ENCODE assay signal across 9 cellular contexts in genomic region chr16:67165121-67166034, GRCh38. TPM values are rescaled to one million over a fixed set of nuclear protein-coding genes. Genes with fewer than 3 reads are reported as not detected.
DNase-seq lines count a peak whose midpoint lies in the region; ATAC-seq and TF ChIP-seq lines count a peak whose summit lies in the region.
"Had no signal": no experiment of that assay in that cellular context is flagged by ENCODE, and none has a peak within 500 bp of the region (broad histone marks: within the 10 kb centered on the region; RNA-seq: fewer than 3 reads in every experiment).

No MANE protein-coding gene starts in this region.

- H3K27me3 Mint-ChIP-seq in activated T-helper 17 cell treated with anti-CD3 and anti-CD28 coated beads, Interleukin-2, amount 50 U/mL, for 72 hours, result peaks cover 13% of the 10 kb centered on the region

- peaks cover 29% of the 10 kb centered on the region for H4K20me1 ChIP-seq in smooth muscle cell (ENCODE audit: low read depth)

- H3K36me3 Mint-ChIP-seq in activated T-helper 17 cell treated with anti-CD3 and anti-CD28 coated beads, Interleukin-2, amount 50 U/mL, for 72 hours (ENCODE audit: low read depth), result peaks cover 85% of the 10 kb centered on the region

- whole genome bisulfite sequencing in smooth muscle cell (ENCODE audit: low lambda C conversion rate), result 8% methylated on average over 61 of the region's 80 CpGs

- peak overlapping the region; percentile 99 for H3K4me3 Mint-ChIP-seq in activated T-helper 17 cell treated with anti-CD3 and anti-CD28 coated beads, Interleukin-2, amount 50 U/mL, for 72 hours

- DNase-seq in H7, result peak; percentile 81
- no peak for DNase-seq in smooth muscle cell (lab: John Stamatoyannopoulos, UW; ENCODE audit: unreplicated experiment)
- DNase-seq in NCI-H2227 treated with DMSO at 0.1 percent for 48 hours (lab: John Stamatoyannopoulos, UW), result no peak
- no peak for DNase-seq in SKM-1 (lab: John Stamatoyannopoulos, UW; ENCODE audit: unreplicated experiment)
- no peak for DNase-seq in T-helper 9 cell
- DNase-seq: stimulated activated CD4-positive, alpha-beta T cell treated with anti-CD3 and anti-CD28 coated beads, Interleukin-12 subunit alpha, Interleukin-12 subunit beta, amount 100 ng/mL, for 4 hours had no signal

- H3K36me3 ChIP-seq in H7 (replicated peaks; ENCODE audit: control insufficient read depth, insufficient read depth, low read length) (no peaks in the 10 kb centered on the region), smooth muscle cell (ENCODE audit: low read depth) (no peaks in the 10 kb centered on the region)

- peak overlapping the region; percentile 33 for H3K4me3 ChIP-seq in H7 (ENCODE audit: insufficient read depth, low read depth, low read length)
- H3K4me3 ChIP-seq in smooth muscle cell, result no peak overlapping the region

- peaks cover 24% of the 10 kb centered on the region for H3K4me1 ChIP-seq in smooth muscle cell (ENCODE audit: low read depth)

- TF ChIP-seq CTCF in smooth muscle cell (IDR thresholded peaks at IDR 0.05; ENCODE audit: borderline replicate concordance, insufficient read depth, poor library complexity, severe bottlenecking), result no peak

- H3K4me1 Mint-ChIP-seq in activated T-helper 17 cell treated with anti-CD3 and anti-CD28 coated beads, Interleukin-2, amount 50 U/mL, for 72 hours, result peaks cover 15% of the 10 kb centered on the region

- no peak overlapping the region for H3K27ac Mint-ChIP-seq in activated T-helper 17 cell treated with anti-CD3 and anti-CD28 coated beads, Interleukin-2, amount 50 U/mL, for 72 hours
- H3K27ac Mint-ChIP-seq: activated naive CD4-positive, alpha-beta T cell treated with anti-CD3 and anti-CD28 coated beads, Interleukin-2, amount 50 U/mL, for 72 hours had no signal

- H3K9ac ChIP-seq in smooth muscle cell (ENCODE audit: low read depth), result no peak overlapping the region

- H3K9me3 ChIP-seq in smooth muscle cell (replicated peaks; ENCODE audit: low read depth), result no peaks in the 10 kb centered on the region

- H3K27ac ChIP-seq in layer of hippocampus (ENCODE audit: low read depth, low read length) (peak overlapping the region; percentile 68), smooth muscle cell (ENCODE audit: low read depth) (no peak overlapping the region)

- H3K27me3 ChIP-seq in H7 (ENCODE audit: control insufficient read depth, insufficient read depth, low read length), result peaks cover 93% of the 10 kb centered on the region
- peaks cover 3% of the 10 kb centered on the region for H3K27me3 ChIP-seq in layer of hippocampus (ENCODE audit: control insufficient read depth, insufficient read depth, low read length)
- H3K27me3 ChIP-seq in smooth muscle cell (ENCODE audit: low read depth), result peaks cover 65% of the 10 kb centered on the region

- H3K9me3 Mint-ChIP-seq in activated T-helper 17 cell treated with anti-CD3 and anti-CD28 coated beads, Interleukin-2, amount 50 U/mL, for 72 hours, result no peaks in the 10 kb centered on the region
- H3K9me3 Mint-ChIP-seq: activated naive CD4-positive, alpha-beta T cell treated with anti-CD3 and anti-CD28 coated beads, Interleukin-2, amount 50 U/mL, for 72 hours had no signal

- ATAC-seq in activated T-helper 17 cell treated with anti-CD3 and anti-CD28 coated beads, Interleukin-2, amount 50 U/mL, for 72 hours (replicated peaks), result no peak
- ATAC-seq: activated naive CD4-positive, alpha-beta T cell treated with anti-CD3 and anti-CD28 coated beads, Interleukin-2, amount 50 U/mL, for 72 hours had no signal

- no peak overlapping the region for H2AFZ ChIP-seq in smooth muscle cell (ENCODE audit: low read depth)

- H3K4me2 ChIP-seq in smooth muscle cell, result peak overlapping the region; percentile 87

- no peaks in the 10 kb centered on the region for H3K79me2 ChIP-seq in smooth muscle cell (ENCODE audit: low read depth)

- peaks cover 7% of the 10 kb centered on the region for H3F3A ChIP-seq in smooth muscle cell (ENCODE audit: low read depth)

RNA-seq across cellular contexts. Expression of gene HSF4, which starts 0.8 kb away (rescaled TPM):
- total RNA-seq in H7 (2014; rRNA removed; shearing (Covaris generic)), result 1.6 and 4.0 TPM in 2 replicates
- 100 to 1,000 TPM in 1 of 2 donors, 10 to 100 TPM in 1; 71.3 to 325 TPM for total RNA-seq in activated T-helper 17 cell treated with anti-CD3 and anti-CD28 coated beads, Interleukin-2, amount 50 U/mL, for 72 hours
- total RNA-seq in smooth muscle cell, result 2.9 and 6.1 TPM in 2 replicates
- 2.9 and 3.9 TPM in 2 replicates for polyA plus RNA-seq in smooth muscle cell

RNA-seq across cellular contexts. Expression of gene NOL3, which starts 5.0 kb away (rescaled TPM):
- total RNA-seq in H7 (2014; rRNA removed; shearing (Covaris generic)), result 5.3 and 7.4 TPM in 2 replicates
- 100 to 1,000 TPM in 1 of 2 donors, 10 to 100 TPM in 1; 30.0 to 194 TPM for total RNA-seq in activated T-helper 17 cell treated with anti-CD3 and anti-CD28 coated beads, Interleukin-2, amount 50 U/mL, for 72 hours
- total RNA-seq in smooth muscle cell, result 13.9 and 33.0 TPM in 2 replicates
- 36.4 and 47.8 TPM in 2 replicates for polyA plus RNA-seq in smooth muscle cell

RNA-seq across cellular contexts. Expression of gene FBXL8, which starts 5.6 kb away (rescaled TPM):
- total RNA-seq in H7 (2014; rRNA removed; shearing (Covaris generic)), result 0.67 and 0.73 TPM in 2 replicates
- total RNA-seq in activated T-helper 17 cell treated with anti-CD3 and anti-CD28 coated beads, Interleukin-2, amount 50 U/mL, for 72 hours, result 100 to 1,000 TPM in 1 of 2 donors, 10 to 100 TPM in 1; 33.1 to 108 TPM
- total RNA-seq in smooth muscle cell, result 1.9 and 7.7 TPM in 2 replicates
- polyA plus RNA-seq in smooth muscle cell, result 12.0 and 13.5 TPM in 2 replicates

RNA-seq across cellular contexts. Expression of gene TRADD, which starts 5.7 kb away (rescaled TPM):
- total RNA-seq in H7 (2014; rRNA removed; shearing (Covaris generic)), result 1.3 and 1.8 TPM in 2 replicates
- 10 to 100 TPM; 36.3 to 65.9 TPM for total RNA-seq in activated T-helper 17 cell treated with anti-CD3 and anti-CD28 coated beads, Interleukin-2, amount 50 U/mL, for 72 hours
- 11.8 and 12.5 TPM in 2 replicates for total RNA-seq in smooth muscle cell
- polyA plus RNA-seq in smooth muscle cell, result 27.2 and 35.4 TPM in 2 replicates

RNA-seq across cellular contexts. Expression of gene B3GNT9, which starts 14.6 kb away (rescaled TPM):
- 7.6 and 8.7 TPM in 2 replicates for total RNA-seq in H7 (2014; rRNA removed; shearing (Covaris generic))
- 10 to 100 TPM in 1 of 2 donors, 1 to 10 TPM in 1; 8.3 to 12.3 TPM for total RNA-seq in activated T-helper 17 cell treated with anti-CD3 and anti-CD28 coated beads, Interleukin-2, amount 50 U/mL, for 72 hours
- total RNA-seq in smooth muscle cell, result 29.9 and 30.7 TPM in 2 replicates
- polyA plus RNA-seq in smooth muscle cell, result 35.5 and 39.3 TPM in 2 replicates

Comparison
In these comparisons a context has a peak if more than half of its experiments do, and no peak if none do; other contexts are left out.
1. RNA of gene HSF4, which starts 0.8 kb away (total RNA-seq): 71.3 to 325 TPM in activated T-helper 17 cell treated with anti-CD3 and anti-CD28 coated beads, Interleukin-2, amount 50 U/mL, for 72 hours; 2.9 to 6.1 TPM in smooth muscle cell and 1.6 to 4.0 TPM in H7; every median in the first group is over 10 times any median in the second.